ENCODE assay signal across 8 cellular contexts in the genomic region with DNA sequence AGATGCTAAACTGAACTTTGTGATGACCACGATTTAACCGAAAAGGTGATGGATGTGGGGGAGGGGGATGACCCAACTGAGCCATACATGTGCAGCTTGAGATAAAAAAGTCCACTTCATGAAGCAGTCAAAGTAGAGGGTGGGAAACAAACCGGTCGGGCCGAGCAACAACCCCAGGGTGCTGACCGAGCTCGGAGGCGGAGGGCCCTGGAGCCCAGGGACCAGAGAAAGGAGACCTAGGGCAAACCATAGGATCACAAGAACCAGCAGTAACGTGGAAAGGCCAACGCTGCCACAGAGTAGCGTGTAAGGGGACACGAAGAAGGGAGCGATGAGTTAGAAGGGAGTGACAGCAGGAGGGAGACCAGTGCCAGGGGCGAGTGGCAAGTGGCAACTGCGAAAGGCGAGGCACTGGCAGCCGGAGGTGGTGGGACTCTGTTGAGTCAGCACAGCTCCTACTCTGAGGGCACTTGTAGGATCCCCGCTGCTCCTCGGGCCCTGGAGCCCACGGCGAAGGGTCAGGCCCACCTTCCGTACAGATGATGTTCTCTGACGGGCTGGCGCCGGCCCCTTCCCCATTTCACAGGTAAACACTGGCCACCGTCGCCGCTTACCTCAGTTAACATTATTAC.
DNase-seq lines count a peak whose midpoint lies in the region; ATAC-seq and TF ChIP-seq lines count a peak whose summit lies in the region.

No MANE protein-coding gene starts in this region.

- DNase-seq in DMS79 (lab: John Stamatoyannopoulos, UW) (peak; percentile 32), HUDEP-2 (lab: John Stamatoyannopoulos, UW; ENCODE audit: unreplicated experiment in 76 of 76) (peak in 61 of 76 experiments; percentile 5 to 77 (median 45)), T follicular helper cell (ENCODE audit: low read depth) (peak; percentile 31), amygdala (lab: John Stamatoyannopoulos, UW) (peak in 43 of 56 donors; percentile 13 to 75 (median 57)), hepatic stellate cell (ENCODE audit: low spot score) (peak; percentile 42), retinal pigment epithelial cell (ENCODE audit: low read depth) (no peak), GM19240 (ENCODE audit: insufficient read length, low spot score) (no peak)

- peak; percentile 43 for ATAC-seq in GM21447 (IDR thresholded peaks at IDR 0.05; ENCODE audit: unreplicated experiment)

- no peak for TF ChIP-seq CTCF in retinal pigment epithelial cell (conservative IDR thresholded peaks at IDR 0.05; ENCODE audit: low read depth, low read length)

- peak overlapping the region; percentile 88 for H3K4me3 ChIP-seq in retinal pigment epithelial cell (ENCODE audit: low read length)

Comparison
In these comparisons a context has a peak if more than half of its experiments do, and no peak if none do; other contexts are left out.
1. DNase-seq: peak in DMS79 (single experiment), HUDEP-2 (61 of 76), T follicular helper cell (single experiment), amygdala (43 of 56) and hepatic stellate cell (single experiment); none in retinal pigment epithelial cell (single experiment) and GM19240 (single experiment).